8 cellular contexts compared by ENCODE assay signal in the genomic region with DNA sequence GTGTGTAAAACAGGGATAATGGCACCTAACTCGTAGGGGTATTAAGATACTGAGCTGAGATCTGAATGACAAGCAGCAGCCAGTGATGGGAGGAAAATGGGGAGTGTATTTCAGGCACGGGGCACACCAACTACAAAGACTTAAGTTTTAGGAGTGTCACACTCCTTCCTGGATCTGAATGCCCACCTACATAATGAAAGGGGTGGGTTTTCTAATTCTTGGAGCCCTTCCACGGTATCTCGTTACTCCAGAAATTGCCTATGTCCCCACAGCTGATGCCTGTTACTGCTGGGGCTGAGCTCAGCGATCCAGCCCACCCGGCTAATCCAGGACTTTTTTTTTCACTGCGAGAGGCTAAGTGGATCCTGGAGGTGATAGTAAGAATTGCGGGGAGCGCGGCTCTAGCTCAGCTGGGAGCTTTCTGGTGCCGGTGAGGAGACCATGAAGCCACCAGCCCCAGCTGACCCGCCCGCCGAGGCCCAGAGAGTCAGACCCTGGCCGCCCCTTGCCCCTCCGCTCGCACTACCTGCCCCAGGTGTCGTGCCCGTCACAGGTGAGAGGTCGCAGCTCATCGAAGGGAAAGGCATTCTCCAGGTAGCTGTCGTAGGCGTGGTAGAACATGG. TPM values are rescaled to one million over a fixed set of nuclear protein-coding genes. Genes with fewer than 3 reads are reported as not detected.
DNase-seq lines count a peak whose midpoint lies in the region; ATAC-seq, FAIRE-seq and TF ChIP-seq lines count a peak whose summit lies in the region.

No MANE protein-coding gene starts in this region.

- H3K27me3 ChIP-seq in bronchial epithelial cell (ENCODE audit: control insufficient read depth, insufficient read depth, low read length) (no peaks in the 10 kb centered on the region), thoracic aorta (replicated peaks; ENCODE audit: insufficient read depth) (no peaks in the 10 kb centered on the region)

- TSS peak; percentile 59 for BruUV-seq in OCI-LY7 (replicated peaks; lab: Mats Ljungman, UMichigan)

- H3K79me2 ChIP-seq in OCI-LY7 (ENCODE audit: insufficient read depth, low read depth, low read length) = peaks cover 7% of the 10 kb centered on the region; the same call in 1 of the 2 replicates

- FAIRE-seq in bronchial epithelial cell (lab: Jason Lieb, UNC) (no peak), HTR-8/SVneo (lab: Jason Lieb, UNC) (no peak)

- CTCF ChIA-PET in OCI-LY7 (lab: Charles Lee; ENCODE audit: unreplicated experiment) = interaction anchor here (0.5 to 1.0 kb wide), 3 partner anchors 22 to 54 kb away, joined by 3 to 4 read pairs (median 4); partner anchors contain the start of gene TRPC4AP

- H3K36me3 ChIP-seq in OCI-LY7 (ENCODE audit: insufficient read depth, low read length) (peaks cover 16% of the 10 kb centered on the region), bronchial epithelial cell (ENCODE audit: control insufficient read depth, insufficient read depth, low read length) (peaks cover 9% of the 10 kb centered on the region), thoracic aorta (peaks cover 9% of the 10 kb centered on the region)

- peak overlapping the region; percentile 96 for H2AFZ ChIP-seq in OCI-LY7 (ENCODE audit: low read length)

- no peaks in the 10 kb centered on the region for H3K27me3 Mint-ChIP-seq in CD14-positive monocyte (ENCODE audit: low read depth in 3 of 3)

- peaks cover 43% of the 10 kb centered on the region for H3K4me1 Mint-ChIP-seq in CD14-positive monocyte

- H3K27ac Mint-ChIP-seq in CD14-positive monocyte = peak overlapping the region; percentile 86 to 96 (median 96)

- no peaks in the 10 kb centered on the region for H3K9me3 Mint-ChIP-seq in CD14-positive monocyte

- H3K27ac ChIP-seq in OCI-LY7 (ENCODE audit: low read depth, low read length, poor library complexity, severe bottlenecking) (no peak overlapping the region), thoracic aorta (peak overlapping the region; percentile 61 to 65)

- H4K20me1 ChIP-seq in OCI-LY7 (ENCODE audit: insufficient read depth, low read length) = no peaks in the 10 kb centered on the region

- H3K4me1 ChIP-seq in OCI-LY7 (ENCODE audit: insufficient read depth, low read length, poor library complexity, severe bottlenecking) (peaks cover 23% of the 10 kb centered on the region), thoracic aorta (ENCODE audit: control insufficient read depth in 1 of 2, low read depth in 2 of 2) (peaks cover 14 to 17% of the 10 kb centered on the region in 2 donors)

- H3K9me3 ChIP-seq in OCI-LY7 (ENCODE audit: low read length) (no peaks in the 10 kb centered on the region), thoracic aorta (no peaks in the 10 kb centered on the region)

- peak overlapping the region; percentile 95 to 96 for H3K4me3 Mint-ChIP-seq in CD14-positive monocyte

- TF ChIP-seq CTCF in CD14-positive monocyte (IDR thresholded peaks at IDR 0.05) (peak; percentile 8), OCI-LY7 (conservative IDR thresholded peaks at IDR 0.05; ENCODE audit: low read length) (no peak), bronchial epithelial cell (IDR thresholded peaks at IDR 0.05; ENCODE audit: insufficient read depth, low read length, severe bottlenecking) (no peak), thoracic aorta (IDR thresholded peaks at IDR 0.05) (no peak)

- POLR2A ChIA-PET in OCI-LY7 (lab: Charles Lee) = interaction anchor here (0.6 to 1.7 kb wide), 10 partner anchors 8 to 1480 kb away, joined by 3 to 7 read pairs (median 3); partner anchors contain the start of genes ACTL10, DYNLRB1 and TRPC4AP

- ATAC-seq in GM19455 (IDR thresholded peaks at IDR 0.05; ENCODE audit: unreplicated experiment) = peak; percentile 9
- ATAC-seq in left lobe of liver = peak; percentile 30
- no peak for ATAC-seq in thoracic aorta (ENCODE audit: insufficient number of reproducible peaks, low FRiP score, low read depth)
- ATAC-seq in GM21367 (IDR thresholded peaks at IDR 0.05; ENCODE audit: unreplicated experiment) = no peak

- intact Hi-C loops in CD14-positive monocyte (cut with micrococcal nuclease) = loop anchor here (2.0 to 10.0 kb wide), 7 partner anchors 54 to 784 kb away; partner anchors contain the start of genes TRPC4AP (in 2 of the 2), ACSS2 (in 1 of the 2), ITCH (in 1 of the 2) and MMP24OS (in 1 of the 2)
- intact Hi-C loops in OCI-LY7 (cut with micrococcal nuclease; ENCODE audit: unreplicated experiment) = loop anchor here (2.0 to 10.0 kb wide), 2 partner anchors 268 to 312 kb away; partner anchors contain the start of gene UQCC1

- H3K9me2 ChIP-seq in OCI-LY7 (ENCODE audit: insufficient read depth, low read length) = no peaks in the 10 kb centered on the region

- no peak for DNase-seq in CD14-positive monocyte (ENCODE audit: low spot score)
- peak; percentile 14 for DNase-seq in OCI-LY7 (ENCODE audit: low spot score)
- DNase-seq in bronchial epithelial cell (ENCODE audit: low read depth) = no peak
- no peak for DNase-seq in left lobe of liver (ENCODE audit: low spot score)
- no peak for DNase-seq in thoracic aorta (ENCODE audit: low spot score)
- DNase-seq in HTR-8/SVneo (ENCODE audit: insufficient read length, low spot score) = no peak

- peak overlapping the region; percentile 86 for H3K4me2 ChIP-seq in OCI-LY7 (ENCODE audit: low read length)

- H3K4me3 ChIP-seq in OCI-LY7 (ENCODE audit: low read depth, low read length, poor library complexity, severe bottlenecking) (peak overlapping the region; percentile 74), bronchial epithelial cell (ENCODE audit: low read depth, low read length) (peak overlapping the region; percentile 91), thoracic aorta (peak overlapping the region; percentile 93)

- peaks cover 18 to 26% of the 10 kb centered on the region in 2 donors for H3K36me3 Mint-ChIP-seq in CD14-positive monocyte

RNA-seq across cellular contexts. Expression of gene EDEM2, which starts 0.7 kb away (rescaled TPM):
- 10 to 100 TPM; 75.6 to 86.1 TPM for polyA plus RNA-seq in CD14-positive monocyte
- 19.1 and 19.7 TPM in 2 replicates for total RNA-seq in OCI-LY7 (2014; rRNA removed; shearing (Covaris generic))
- total RNA-seq in OCI-LY7 (2022) (20.7 and 23.0 TPM in 2 replicates), bronchial epithelial cell (36.3 and 63.0 TPM in 2 replicates), left lobe of liver (26.0 TPM), thoracic aorta (10 to 100 TPM; 24.6 to 25.3 TPM)

RNA-seq across cellular contexts. Expression of gene PROCR, which starts 25.5 kb away (rescaled TPM):
- polyA plus RNA-seq in CD14-positive monocyte = under 1 TPM; 0.43 to 0.90 TPM
- total RNA-seq in OCI-LY7 (2014; rRNA removed; shearing (Covaris generic)) = not detected in 2 replicates
- not detected in 2 replicates for total RNA-seq in OCI-LY7 (2022)
- 61.3 and 127 TPM in 2 replicates for total RNA-seq in bronchial epithelial cell
- 1.5 TPM for total RNA-seq in left lobe of liver
- 10 to 100 TPM; 66.9 to 74.7 TPM for total RNA-seq in thoracic aorta

RNA-seq across cellular contexts. Expression of gene TRPC4AP, which starts 53.8 kb away (rescaled TPM):
- polyA plus RNA-seq in CD14-positive monocyte = 10 to 100 TPM; 80.8 to 88.6 TPM
- total RNA-seq in OCI-LY7 (2014; rRNA removed; shearing (Covaris generic)) = 25.5 and 31.9 TPM in 2 replicates
- total RNA-seq in OCI-LY7 (2022) = 38.8 and 42.3 TPM in 2 replicates
- total RNA-seq in bronchial epithelial cell = 30.3 and 33.5 TPM in 2 replicates
- 27.6 TPM for total RNA-seq in left lobe of liver
- 10 to 100 TPM; 65.8 to 73.6 TPM for total RNA-seq in thoracic aorta

Comparison
In these comparisons a context has a peak if more than half of its experiments do, and no peak if none do; other contexts are left out.
1. ATAC-seq: peak in GM19455 (single experiment) and left lobe of liver (single experiment); none in thoracic aorta (single experiment) and GM21367 (single experiment).
2. RNA of gene PROCR, which starts 25.5 kb away (total RNA-seq): 61.3 to 127 TPM in bronchial epithelial cell and 66.9 to 74.7 TPM in thoracic aorta; 1.5 TPM in left lobe of liver (single experiment) and not detected in OCI-LY7; every median in the first group is over 10 times any median in the second.
3. Peak in every context shown above with its lines, with median percentiles within 50 percentile points of each other: H3K4me3 ChIP-seq.